Comparison of ENCODE assay signal across 14 cellular contexts in genomic region chr16:57809276-57809793, GRCh38. TPM values are rescaled to one million over a fixed set of nuclear protein-coding genes. Genes with fewer than 3 reads are reported as not detected.
DNase-seq lines count a peak whose midpoint lies in the region; ATAC-seq and TF ChIP-seq lines count a peak whose summit lies in the region.
"Had no signal": no experiment of that assay in that cellular context is flagged by ENCODE, and none has a peak within 500 bp of the region (broad histone marks: within the 10 kb centered on the region; RNA-seq: fewer than 3 reads in every experiment).

No MANE protein-coding gene starts in this region.

- H3K4me1 Mint-ChIP-seq in CD14-positive monocyte = peaks cover 32% of the 10 kb centered on the region
- peaks cover 26 to 40% of the 10 kb centered on the region in 2 donors for H3K4me1 Mint-ChIP-seq in effector memory CD8-positive, alpha-beta T cell (ENCODE audit: low read depth in 2 of 2)

- ATAC-seq in IMR-90 (ENCODE audit: low read depth) (no peak), HG03097 (IDR thresholded peaks at IDR 0.05; ENCODE audit: low FRiP score, unreplicated experiment) (no peak)
- ATAC-seq in effector memory CD8-positive, alpha-beta T cell (replicated peaks) = no peak

- no peak overlapping the region for H3K4me3 ChIP-seq in IMR-90 (ENCODE audit: insufficient read depth, low read depth, low read length)
- peak overlapping the region in 1 of 2 experiments; percentile 37 for H3K4me3 ChIP-seq in neutrophil (ENCODE audit: low read depth in 1 of 2, low read length in 1 of 2)
- no peak overlapping the region for H3K4me3 ChIP-seq in lower leg skin (ENCODE audit: low read depth, poor library complexity, severe bottlenecking)
- no peak overlapping the region for H3K4me3 ChIP-seq in esophagus muscularis mucosa

- H2BK20ac ChIP-seq in IMR-90 (ENCODE audit: low read depth, low read length) = 0 out of 2 replicates have a peak overlapping the region, but pooled peaks have one; percentile 36

- in situ Hi-C loops in IMR-90 (cut with MboI; ENCODE audit: low sequenced_read_pairs) = no loop called here

- peak overlapping the region in 1 of 2 experiments; percentile 22; a peak in 1 of 4 replicates for H4K8ac ChIP-seq in IMR-90 (ENCODE audit: low read depth in 2 of 2, low read length in 2 of 2)

- no TSS peak for BruUV-seq in IMR-90 (replicated peaks; lab: Mats Ljungman, UMichigan)

- dilution Hi-C loops in IMR-90 (cut with HindIII; ENCODE audit: low sequenced_read_pairs, unreplicated experiment) = no loop called here

- H4K5ac ChIP-seq in IMR-90 (ENCODE audit: low read depth, low read length) = no peak overlapping the region

- H3K4me2 ChIP-seq in IMR-90 (ENCODE audit: low read depth, low read length) = no peak overlapping the region

- H3K4me1 ChIP-seq in IMR-90 (ENCODE audit: control insufficient read depth, insufficient read depth, low read length) = peaks cover 15% of the 10 kb centered on the region
- H3K4me1 ChIP-seq in neutrophil (ENCODE audit: control insufficient read depth in 1 of 2, insufficient read depth in 1 of 2, low read depth in 1 of 2, low read length in 1 of 2) = peaks cover 36 to 43% of the 10 kb centered on the region in 2 experiments
- peaks cover 25 to 37% (median 31%) of the 10 kb centered on the region in 4 donors for H3K4me1 ChIP-seq in esophagus muscularis mucosa

- H3K9me1 ChIP-seq in IMR-90 (ENCODE audit: insufficient read depth, low read length) = peaks cover 18% of the 10 kb centered on the region

- H3K56ac ChIP-seq in IMR-90 (ENCODE audit: extremely low read depth, insufficient read depth, low read length) = no peak overlapping the region

- H3K79me1 ChIP-seq in IMR-90 (ENCODE audit: low read depth in 1 of 2, low read length in 2 of 2) = no peaks in the 10 kb centered on the region

- no peak overlapping the region for H3K9ac ChIP-seq in IMR-90 (ENCODE audit: low read depth, low read length)

- DNase-seq in CD14-positive monocyte (ENCODE audit: low spot score) (no peak), IMR-90 (no peak), NCI-H2107 (lab: John Stamatoyannopoulos, UW) (no peak), lower leg skin (ENCODE audit: low spot score in 2 of 2) (no peak), esophagus muscularis mucosa (ENCODE audit: extremely low spot score) (no peak)
- DNase-seq in effector memory CD8-positive, alpha-beta T cell = no peak
- DNase-seq: activated CD8-positive, alpha-beta T cell treated with anti-CD3 and anti-CD28 coated beads for 36 hours; activated gamma-delta T cell; NCI-H2029 treated with DMSO at 0.1 percent for 48 hours; NCI-H774; nucleus accumbens had no signal

- 0 out of 2 replicates have a peak overlapping the region, but pooled peaks have one; percentile 47 for H2BK120ac ChIP-seq in IMR-90 (ENCODE audit: low read depth, low read length)

- H3K14ac ChIP-seq in IMR-90 (replicated peaks; ENCODE audit: low read depth, low read length) = no peak overlapping the region

- POLR2A ChIA-PET in IMR-90 (lab: Charles Lee; ENCODE audit: unreplicated experiment) = no interaction called here

- TF ChIP-seq POLR2A in IMR-90 (IDR thresholded peaks at IDR 0.05; ENCODE audit: low read depth, low read length) (no peak), lower leg skin (IDR thresholded peaks at IDR 0.05) (no peak), esophagus muscularis mucosa (IDR thresholded peaks at IDR 0.05; ENCODE audit: low read depth) (no peak)

- H4K91ac ChIP-seq in IMR-90 (ENCODE audit: insufficient read depth, low read depth, low read length) = peak overlapping the region; percentile 67; the same call in 1 of the 2 replicates

- H3K4me3 Mint-ChIP-seq in CD14-positive monocyte = peak overlapping the region in 1 of 2 donors; percentile 26
- H3K4me3 Mint-ChIP-seq in effector memory CD8-positive, alpha-beta T cell = peak overlapping the region; percentile 78 to 79
- H3K4me3 Mint-ChIP-seq: activated CD8-positive, alpha-beta T cell treated with anti-CD3 and anti-CD28 coated beads for 36 hours; B cell had no signal

- H4K20me1 ChIP-seq in IMR-90 (ENCODE audit: insufficient read depth, low read length) = no peaks in the 10 kb centered on the region

- peak overlapping the region in 6 of 7 donors; percentile 19 to 93 (median 83) for H3K27ac Mint-ChIP-seq in CD14-positive monocyte
- H3K27ac Mint-ChIP-seq in effector memory CD8-positive, alpha-beta T cell = peak overlapping the region; percentile 92 to 94
- H3K27ac Mint-ChIP-seq: B cell had no signal

- TF ChIP-seq RAD21 in IMR-90 (IDR thresholded peaks at IDR 0.05; ENCODE audit: low read length) = no peak

- peaks cover 19 to 46% (median 37%) of the 10 kb centered on the region in 3 donors for H3K27me3 Mint-ChIP-seq in CD14-positive monocyte (ENCODE audit: low read depth in 3 of 3)
- no peaks in the 10 kb centered on the region for H3K27me3 Mint-ChIP-seq in effector memory CD8-positive, alpha-beta T cell

- H3K27me3 ChIP-seq in IMR-90 (ENCODE audit: control insufficient read depth, insufficient read depth, low read length) (no peaks in the 10 kb centered on the region), neutrophil (peaks cover 34% of the 10 kb centered on the region), esophagus muscularis mucosa (no peaks in the 10 kb centered on the region)

- no peak for TF ChIP-seq CTCF in CD14-positive monocyte (IDR thresholded peaks at IDR 0.05)
- no peak for TF ChIP-seq CTCF in IMR-90 (conservative IDR thresholded peaks at IDR 0.05; ENCODE audit: low read depth, low read length)
- no peak for TF ChIP-seq CTCF in neutrophil (IDR thresholded peaks at IDR 0.05)
- no peak for TF ChIP-seq CTCF in lower leg skin (IDR thresholded peaks at IDR 0.05)
- no peak for TF ChIP-seq CTCF in esophagus muscularis mucosa (IDR thresholded peaks at IDR 0.05)

- H3K4ac ChIP-seq in IMR-90 (ENCODE audit: low read depth, low read length) = 0 out of 2 replicates have a peak overlapping the region, but pooled peaks have one; percentile 54

- H2BK15ac ChIP-seq in IMR-90 (ENCODE audit: low read depth, low read length) = peak overlapping the region; percentile 93; the same call in 1 of the 3 replicates

- no peak overlapping the region for H2AFZ ChIP-seq in IMR-90 (replicated peaks; ENCODE audit: low read length, poor library complexity)

- TF ChIP-seq EP300 in esophagus muscularis mucosa (IDR thresholded peaks at IDR 0.05) = no peak

- H3K36me3 ChIP-seq in IMR-90 (ENCODE audit: control insufficient read depth, insufficient read depth, low read length) (no peaks in the 10 kb centered on the region), neutrophil (no peaks in the 10 kb centered on the region), esophagus muscularis mucosa (no peaks in the 10 kb centered on the region)

- CTCF ChIA-PET in IMR-90 (lab: Yijun Ruan, JAX) = interaction anchor here (1.6 kb wide), 1 partner anchor 54 kb away, joined by 6 read pairs; no protein-coding TSS in a partner anchor

- H3K36me3 Mint-ChIP-seq in CD14-positive monocyte = no peaks in the 10 kb centered on the region
- peaks cover 11% of the 10 kb centered on the region for H3K36me3 Mint-ChIP-seq in effector memory CD8-positive, alpha-beta T cell (ENCODE audit: insufficient read depth)

- peak overlapping the region; percentile 68 for H2AK5ac ChIP-seq in IMR-90 (ENCODE audit: low read depth, low read length)

- H3K27ac ChIP-seq in IMR-90 (ENCODE audit: insufficient read depth, low read length) (no peak overlapping the region), neutrophil (peak overlapping the region; percentile 92), esophagus muscularis mucosa (replicated peaks in 1 of 4) (no peak overlapping the region)

- no peak overlapping the region for H2AK9ac ChIP-seq in IMR-90 (replicated peaks; ENCODE audit: low read depth, low read length, poor library complexity)

- H3K9me3 ChIP-seq in IMR-90 (ENCODE audit: control insufficient read depth, insufficient read depth, low read length) (no peaks in the 10 kb centered on the region), neutrophil (no peaks in the 10 kb centered on the region), esophagus muscularis mucosa (no peaks in the 10 kb centered on the region)

- no peak overlapping the region for H2BK5ac ChIP-seq in IMR-90 (ENCODE audit: low read depth, low read length, poor library complexity, severe bottlenecking)

- H3K23ac ChIP-seq in IMR-90 (ENCODE audit: low read depth, low read length) = no peak overlapping the region

- no peak overlapping the region for H3K18ac ChIP-seq in IMR-90 (ENCODE audit: low read depth, low read length)

- intact Hi-C loops in CD14-positive monocyte (cut with micrococcal nuclease) = loop anchor here in 1 of 2 donors (10.0 kb wide), 1 partner anchor 195 kb away; the partner anchor contains the start of genes USB1 and ZNF319
- intact Hi-C loops in IMR-90 (cut with micrococcal nuclease) = no loop called here
- intact Hi-C loops in lower leg skin (cut with DNase I; ENCODE audit: low total_unique reads) = no loop called here
- intact Hi-C loops in esophagus muscularis mucosa (cut with DNase I) = loop anchor here (5.0 kb wide), 1 partner anchor 52 kb away; no protein-coding TSS in a partner anchor

- peaks cover 0 to 2% (median 0%) of the 10 kb centered on the region in 7 donors for H3K9me3 Mint-ChIP-seq in CD14-positive monocyte
- no peaks in the 10 kb centered on the region for H3K9me3 Mint-ChIP-seq in effector memory CD8-positive, alpha-beta T cell
- H3K9me3 Mint-ChIP-seq: activated CD8-positive, alpha-beta T cell treated with anti-CD3 and anti-CD28 coated beads for 36 hours had no signal

- 100% methylated on average over 1 of the region's 6 CpGs; no CpG with 5 or more reads in 1 of the 2 experiments for WGBS in IMR-90 (ENCODE audit: extremely low coverage in 2 of 2, insufficient read length in 1 of 2), 2 experiments
- WGBS in lower leg skin, 2 donors = 81 to 83% methylated on average over 6 of the region's 6 CpGs
- WGBS in esophagus muscularis mucosa = 90% methylated on average over 6 of the region's 6 CpGs

TF ChIP-seq in IMR-90, 13 proteins besides CTCF, POLR2A, EP300 and RAD21 (continues in another document):
- TF ChIP-seq MXI1 (IDR thresholded peaks at IDR 0.05; ENCODE audit: borderline replicate concordance, low read depth, low read length) (no peak), CEBPB (IDR thresholded peaks at IDR 0.05; ENCODE audit: low read depth, low read length) (no peak), MAFK (IDR thresholded peaks at IDR 0.05; ENCODE audit: low read depth, low read length) (no peak), FOS (IDR thresholded peaks at IDR 0.05; ENCODE audit: low read depth, low read length) (no peak), NFE2L2 (IDR thresholded peaks at IDR 0.05; ENCODE audit: low read depth, low read length) (no peak), RCOR1 (IDR thresholded peaks at IDR 0.05; ENCODE audit: insufficient replicate concordance, low read length) (no peak), CHD1 (IDR thresholded peaks at IDR 0.05; ENCODE audit: low read depth, low read length) (no peak), BHLHE40 (IDR thresholded peaks at IDR 0.05; ENCODE audit: low read depth, low read length) (no peak)

RNA-seq across cellular contexts. Expression of gene KIFC3, which starts 7.0 kb away (rescaled TPM):
- polyA plus RNA-seq in CD14-positive monocyte (under 1 TPM in 1 of 2 donors, not detected in 1; 0.24 TPM), IMR-90 (2012; rRNA removed) (62.5 and 66.6 TPM in 2 replicates)
- total RNA-seq in IMR-90 (2012; rRNA removed) (38.3 and 48.6 TPM in 2 replicates), lower leg skin (100 to 1,000 TPM; 116 to 206 (median 164) TPM), esophagus muscularis mucosa (10 to 100 TPM; 28.2 to 76.8 (median 46.6) TPM)
- polyA plus RNA-seq in IMR-90 (2012; cell fraction: cytosol; rRNA removed) = 43.3 and 62.3 TPM in 2 replicates
- 123 and 327 TPM in 2 replicates for polyA plus RNA-seq in IMR-90 (2012; cell fraction: nucleus; rRNA removed; ENCODE audit: low replicate concordance)
